Comparison of ENCODE assay signal across 11 cellular contexts in genomic region chr15:35000511-35000910, GRCh38. TPM values are rescaled to one million over a fixed set of nuclear protein-coding genes. Genes with fewer than 3 reads are reported as not detected.
DNase-seq lines count a peak whose midpoint lies in the region; TF ChIP-seq lines count a peak whose summit lies in the region.
"Had no signal": no experiment of that assay in that cellular context is flagged by ENCODE, and none has a peak within 500 bp of the region (broad histone marks: within the 10 kb centered on the region; RNA-seq: fewer than 3 reads in every experiment).

No MANE protein-coding gene starts in this region.

- TF ChIP-seq CTCF in fibroblast of mammary gland (conservative IDR thresholded peaks at IDR 0.05; ENCODE audit: control insufficient read depth, insufficient read depth, low read depth, low read length), result no peak

- DNase-seq in NCI-H146 treated with DMSO at 0.1 percent for 48 hours (lab: John Stamatoyannopoulos, UW; ENCODE audit: unreplicated experiment) (peak; percentile 1), NCI-H146 (lab: John Stamatoyannopoulos, UW) (no peak), RKO (ENCODE audit: low spot score) (peak; percentile 27), fibroblast of mammary gland (ENCODE audit: low read depth) (peak; percentile 97), stromal cell of bone marrow (ENCODE audit: low read depth) (peak; percentile 54), Ammon's horn (ENCODE audit: low spot score) (no peak), NK-92 (lab: John Stamatoyannopoulos, UW; ENCODE audit: unreplicated experiment) (no peak), occipital lobe (lab: John Stamatoyannopoulos, UW) (no peak)
- DNase-seq: NCI-H1048; NCI-H774; stimulated activated CD4-positive, alpha-beta T cell treated with anti-CD3 and anti-CD28 coated beads, Interleukin-4, amount 100 ng/mL, for 24 hours had no signal

- H3K4me3 ChIP-seq in fibroblast of mammary gland (ENCODE audit: control insufficient read depth, low read depth, low read length), result no peak overlapping the region

RNA-seq across cellular contexts. Expression of gene ZNF770, which starts 12.4 kb away (rescaled TPM):
- 110 TPM for total RNA-seq in occipital lobe

RNA-seq across cellular contexts. Expression of gene AQR, which starts 31.0 kb away (rescaled TPM):
- 36.8 TPM for total RNA-seq in occipital lobe

Comparison
In these comparisons a context has a peak if more than half of its experiments do, and no peak if none do; other contexts are left out.
1. DNase-seq: peak in NCI-H146 treated with DMSO at 0.1 percent for 48 hours (single experiment), RKO (single experiment), fibroblast of mammary gland (single experiment) and stromal cell of bone marrow (single experiment); none in NCI-H146 (single experiment), Ammon's horn (single experiment), NK-92 (single experiment) and occipital lobe (single experiment).